2 cellular contexts compared by ENCODE assay signal in genomic region chr18:35253655-35254287, GRCh38.
TF ChIP-seq lines count a peak whose summit lies in the region.

No MANE protein-coding gene starts in this region.

TF ChIP-seq in HEK293, 187 proteins besides CTCF, POLR2A, EP300 and RAD21 (continued from another document):
- no peak for TF ChIP-seq ZBTB26 (tag by site-specific recombination; optimal IDR thresholded peaks at IDR 0.05)
- peak; percentile 92 for TF ChIP-seq SETDB1 (IDR thresholded peaks at IDR 0.05; ENCODE audit: insufficient read length, low read length)
- TF ChIP-seq TRIM28 (IDR thresholded peaks at IDR 0.05; ENCODE audit: borderline replicate concordance, low read length), result peak; percentile 76; the same call in 1 of the 2 replicates
- no peak for TF ChIP-seq ZNF645 (tag by site-specific recombination; IDR thresholded peaks at IDR 0.05)
- no peak for TF ChIP-seq KLF8 (tag by site-specific recombination; IDR thresholded peaks at IDR 0.05)
- TF ChIP-seq ZNF223 (tag by site-specific recombination; IDR thresholded peaks at IDR 0.05), result no peak
- TF ChIP-seq ZFP3 (tag by site-specific recombination; IDR thresholded peaks at IDR 0.05; ENCODE audit: low read depth), result no peak

TF ChIP-seq in GM12878, 131 proteins besides CTCF, POLR2A, EP300 and RAD21 (continued from another document):
- TF ChIP-seq ZNF217 (IDR thresholded peaks at IDR 0.05) (no peak), BRCA1 (IDR thresholded peaks at IDR 0.05; ENCODE audit: low read depth, low read length) (no peak), LARP7 (IDR thresholded peaks at IDR 0.05) (no peak), NR2C1 (IDR thresholded peaks at IDR 0.05) (no peak), TCF3 (IDR thresholded peaks at IDR 0.05; ENCODE audit: borderline replicate concordance, insufficient read depth, low read depth, low read length) (no peak), MXI1 (IDR thresholded peaks at IDR 0.05; ENCODE audit: low read depth, low read length) (no peak), ZBTB4 (CRISPR knock-in tag; IDR thresholded peaks at IDR 0.05) (no peak), TCF7 (IDR thresholded peaks at IDR 0.05; ENCODE audit: borderline replicate concordance) (no peak), SREBF1 (IDR thresholded peaks at IDR 0.05; ENCODE audit: low read length) (no peak), SMARCA5 (IDR thresholded peaks at IDR 0.05) (no peak), SREBF2 (IDR thresholded peaks at IDR 0.05; ENCODE audit: low read length) (no peak), RBBP5 (conservative IDR thresholded peaks at IDR 0.05) (no peak), ETV6 (conservative IDR thresholded peaks at IDR 0.05 in 1 of 2, IDR thresholded peaks at IDR 0.05 in 1 of 2; ENCODE audit: borderline replicate concordance in 1 of 2, low read depth in 1 of 2) (no peak), FOXK2 (IDR thresholded peaks at IDR 0.05) (no peak)
